Comparison of ENCODE assay signal across 8 cellular contexts in the genomic region with DNA sequence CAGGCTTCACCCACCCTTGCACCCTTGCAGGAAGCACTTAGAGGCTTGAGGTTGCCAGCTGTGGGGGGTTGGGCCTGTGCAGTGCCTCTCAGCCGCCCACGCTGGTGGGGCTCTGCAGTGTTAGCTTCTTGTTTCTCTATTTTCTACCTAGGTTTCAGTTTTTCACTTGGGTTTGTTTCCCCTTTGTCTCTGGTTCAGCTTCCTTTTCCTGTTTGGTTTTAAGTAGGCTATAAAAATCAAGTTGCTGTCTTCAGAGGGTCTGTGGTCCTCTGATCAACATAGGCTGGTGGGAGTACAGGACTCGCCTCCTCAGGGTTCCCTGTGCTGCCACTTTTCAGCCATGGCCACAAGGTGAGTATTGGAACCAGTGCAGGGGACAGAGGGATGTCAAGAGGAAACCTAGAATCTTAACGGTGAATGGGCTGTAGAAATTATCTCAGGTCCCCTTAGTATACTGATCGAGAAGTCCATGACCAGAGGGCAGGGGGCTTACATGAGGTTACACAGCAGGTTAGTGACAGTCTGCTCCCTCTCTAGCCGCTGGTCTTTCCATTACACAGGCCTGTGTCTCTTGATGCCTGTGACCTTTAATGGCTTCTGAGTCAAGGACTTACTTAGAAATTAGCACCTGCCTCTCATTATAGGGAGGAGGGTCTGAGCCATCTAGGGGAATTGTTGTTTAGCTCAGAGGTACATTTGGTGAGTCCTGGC. TPM values are rescaled to one million over a fixed set of nuclear protein-coding genes. Genes with fewer than 3 reads are reported as not detected.
DNase-seq lines count a peak whose midpoint lies in the region; ATAC-seq and TF ChIP-seq lines count a peak whose summit lies in the region.

A gene with protein sequence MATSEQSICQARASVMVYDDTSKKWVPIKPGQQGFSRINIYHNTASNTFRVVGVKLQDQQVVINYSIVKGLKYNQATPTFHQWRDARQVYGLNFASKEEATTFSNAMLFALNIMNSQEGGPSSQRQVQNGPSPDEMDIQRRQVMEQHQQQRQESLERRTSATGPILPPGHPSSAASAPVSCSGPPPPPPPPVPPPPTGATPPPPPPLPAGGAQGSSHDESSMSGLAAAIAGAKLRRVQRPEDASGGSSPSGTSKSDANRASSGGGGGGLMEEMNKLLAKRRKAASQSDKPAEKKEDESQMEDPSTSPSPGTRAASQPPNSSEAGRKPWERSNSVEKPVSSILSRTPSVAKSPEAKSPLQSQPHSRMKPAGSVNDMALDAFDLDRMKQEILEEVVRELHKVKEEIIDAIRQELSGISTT (plus strand): TSS at position 262 of the 711 bp plus-strand sequence. CDS start 79 bp downstream, at position 341.

- H4K20me1 ChIP-seq in KMS-11 (ENCODE audit: insufficient read depth) = no peaks in the 10 kb centered on the region

- peak; percentile 54 to 81 (median 76) for DNase-seq in CD4-positive, alpha-beta T cell
- DNase-seq in activated CD4-positive, alpha-beta memory T cell treated with anti-CD3 and anti-CD28 coated beads, Interleukin-2, amount 10 ng/mL, durations not matched to agents 7 days and 5 days = peak; percentile 84
- DNase-seq in progenitor cell of endocrine pancreas (ENCODE audit: low spot score, unreplicated experiment) = no peak
- DNase-seq in OCI-M2 (lab: John Stamatoyannopoulos, UW; ENCODE audit: unreplicated experiment) = no peak
- DNase-seq in GM19240 (ENCODE audit: insufficient read length, low spot score) = no peak

- H3K4me3 Mint-ChIP-seq in CD4-positive, alpha-beta T cell = peak within 1 kb of the TSS; percentile 95
- peak within 1 kb of the TSS; percentile 86 for H3K4me3 Mint-ChIP-seq in activated CD4-positive, alpha-beta memory T cell treated with anti-CD3 and anti-CD28 coated beads, Interleukin-2, amount 10 ng/mL, durations not matched to agents 7 days and 5 days
- H3K4me3 Mint-ChIP-seq in progenitor cell of endocrine pancreas (ENCODE audit: low read depth) = no peak within 1 kb of the TSS

- ATAC-seq in CD4-positive, alpha-beta T cell (ENCODE audit: poor library complexity) = peak; percentile 32
- peak; percentile 42 for ATAC-seq in GM21381 (IDR thresholded peaks at IDR 0.05; ENCODE audit: unreplicated experiment)

- peak within 1 kb of the TSS; percentile 98 for H3K27ac Mint-ChIP-seq in CD4-positive, alpha-beta T cell
- H3K27ac Mint-ChIP-seq in activated CD4-positive, alpha-beta memory T cell treated with anti-CD3 and anti-CD28 coated beads, Interleukin-2, amount 10 ng/mL, durations not matched to agents 7 days and 5 days = peak within 1 kb of the TSS; percentile 97
- H3K27ac Mint-ChIP-seq in progenitor cell of endocrine pancreas = no peak within 1 kb of the TSS

- no peak within 1 kb of the TSS for H3K4me3 ChIP-seq in KMS-11 (IDR thresholded peaks at IDR 0.05; ENCODE audit: insufficient read depth, low read depth, low read length)
- peak within 1 kb of the TSS; percentile 18 to 24 for H3K4me3 ChIP-seq in esophagus (ENCODE audit: low read depth in 1 of 2, low read length in 2 of 2)

- POLR2A ChIA-PET in CD4-positive, alpha-beta T cell (lab: Charles Lee) = interaction anchor here (0.6 to 49.3 kb wide), 22 partner anchors 3 to 1758 kb away, joined by 3 to 1638 read pairs (median 4); a partner anchor contains a TSS
- POLR2A ChIA-PET in activated CD4-positive, alpha-beta memory T cell treated with anti-CD3 and anti-CD28 coated beads, Interleukin-2, amount 10 ng/mL, durations not matched to agents 7 days and 5 days (lab: Charles Lee) = interaction anchor here (0.7 to 58.4 kb wide), 13 partner anchors 5 to 310 kb away, joined by 3 to 1586 read pairs (median 9); a partner anchor contains a TSS

- peak within 1 kb of the TSS; percentile 96 for H3K27ac ChIP-seq in CD4-positive, alpha-beta T cell (ENCODE audit: low read depth, low read length)
- H3K27ac ChIP-seq in KMS-11 (no peak within 1 kb of the TSS), esophagus (ENCODE audit: low read depth in 2 of 2, low read length in 1 of 2) (peak within 1 kb of the TSS; percentile 57 to 80)

- no peaks in the 10 kb centered on the region for H3K79me2 ChIP-seq in KMS-11 (ENCODE audit: insufficient read depth, low read depth)

- H3K36me3 ChIP-seq in KMS-11 (ENCODE audit: insufficient read depth) (no peaks in the 10 kb centered on the region), esophagus (ENCODE audit: control insufficient read depth in 2 of 2, insufficient read depth in 2 of 2, low read length in 1 of 2) (no peaks in the 10 kb centered on the region)

- H3K27me3 Mint-ChIP-seq in CD4-positive, alpha-beta T cell = no peaks in the 10 kb centered on the region
- H3K27me3 Mint-ChIP-seq in activated CD4-positive, alpha-beta memory T cell treated with anti-CD3 and anti-CD28 coated beads, Interleukin-2, amount 10 ng/mL, durations not matched to agents 7 days and 5 days = no peaks in the 10 kb centered on the region
- no peaks in the 10 kb centered on the region for H3K27me3 Mint-ChIP-seq in progenitor cell of endocrine pancreas

- TF ChIP-seq CTCF in CD4-positive, alpha-beta T cell (IDR thresholded peaks at IDR 0.05) = no peak
- TF ChIP-seq CTCF in KMS-11 (conservative IDR thresholded peaks at IDR 0.05; ENCODE audit: low read depth, low read length) = no peak
- no peak for TF ChIP-seq CTCF in progenitor cell of endocrine pancreas (IDR thresholded peaks at IDR 0.05; ENCODE audit: unreplicated experiment)

- WGBS in esophagus, 2 donors = 73 to 80% methylated on average over 6 of the region's 6 CpGs

- no peaks in the 10 kb centered on the region for H3K9me3 ChIP-seq in CD4-positive, alpha-beta T cell (ENCODE audit: control insufficient read depth, low read length)
- no peaks in the 10 kb centered on the region for H3K9me3 ChIP-seq in esophagus (ENCODE audit: control insufficient read depth in 2 of 2, insufficient read depth in 1 of 2, low read depth in 1 of 2, low read length in 1 of 2)

- H3K4me2 ChIP-seq in KMS-11 = peak within 1 kb of the TSS; percentile 11; the same call in 1 of the 2 replicates

- no peak within 1 kb of the TSS for H3K9ac ChIP-seq in KMS-11

- no peak within 1 kb of the TSS for H2AFZ ChIP-seq in KMS-11 (ENCODE audit: low read depth)

- H3K36me3 Mint-ChIP-seq in CD4-positive, alpha-beta T cell (ENCODE audit: low read depth) = peaks cover 51% of the 10 kb centered on the region
- peaks cover 44% of the 10 kb centered on the region for H3K36me3 Mint-ChIP-seq in activated CD4-positive, alpha-beta memory T cell treated with anti-CD3 and anti-CD28 coated beads, Interleukin-2, amount 10 ng/mL, durations not matched to agents 7 days and 5 days (ENCODE audit: low read depth)
- no peaks in the 10 kb centered on the region for H3K36me3 Mint-ChIP-seq in progenitor cell of endocrine pancreas (ENCODE audit: insufficient read depth)

- no peaks in the 10 kb centered on the region for H3K27me3 ChIP-seq in CD4-positive, alpha-beta T cell (ENCODE audit: control insufficient read depth, insufficient read depth, low read length)
- H3K27me3 ChIP-seq in KMS-11 (ENCODE audit: insufficient read depth, low read depth) = no peaks in the 10 kb centered on the region
- H3K27me3 ChIP-seq in esophagus (ENCODE audit: control insufficient read depth in 1 of 2, insufficient read depth in 2 of 2, low read length in 2 of 2) = no peaks in the 10 kb centered on the region

- H3K4me1 ChIP-seq in KMS-11 (ENCODE audit: low read depth, poor library complexity, severe bottlenecking) (peaks cover 20% of the 10 kb centered on the region), esophagus (ENCODE audit: control insufficient read depth in 2 of 2, insufficient read depth in 2 of 2, low read length in 1 of 2) (peaks cover 0 to 13% of the 10 kb centered on the region in 2 donors)

- H3K9me3 Mint-ChIP-seq in CD4-positive, alpha-beta T cell = no peaks in the 10 kb centered on the region
- H3K9me3 Mint-ChIP-seq in activated CD4-positive, alpha-beta memory T cell treated with anti-CD3 and anti-CD28 coated beads, Interleukin-2, amount 10 ng/mL, durations not matched to agents 7 days and 5 days = no peaks in the 10 kb centered on the region
- H3K9me3 Mint-ChIP-seq in progenitor cell of endocrine pancreas (ENCODE audit: low read depth) = no peaks in the 10 kb centered on the region

- peaks cover 90% of the 10 kb centered on the region for H3K4me1 Mint-ChIP-seq in CD4-positive, alpha-beta T cell (ENCODE audit: low read depth)
- H3K4me1 Mint-ChIP-seq in activated CD4-positive, alpha-beta memory T cell treated with anti-CD3 and anti-CD28 coated beads, Interleukin-2, amount 10 ng/mL, durations not matched to agents 7 days and 5 days = peaks cover 52% of the 10 kb centered on the region
- H3K4me1 Mint-ChIP-seq in progenitor cell of endocrine pancreas (ENCODE audit: low read depth) = peaks cover 11% of the 10 kb centered on the region

- intact Hi-C loops in CD4-positive, alpha-beta T cell (cut with DNase I, micrococcal nuclease) = loop anchor here (5.0 kb wide), 3 partner anchors 172 to 803 kb away; a partner anchor contains a TSS

- CTCF ChIA-PET in CD4-positive, alpha-beta T cell (lab: Charles Lee) = interaction anchor here (0.7 to 31.7 kb wide), 5 partner anchors 9 to 128 kb away, joined by 4 to 1090 read pairs (median 6); no protein-coding TSS in a partner anchor
- CTCF ChIA-PET in activated CD4-positive, alpha-beta memory T cell treated with anti-CD3 and anti-CD28 coated beads, Interleukin-2, amount 10 ng/mL, durations not matched to agents 7 days and 5 days (lab: Charles Lee) = interaction anchor here (0.7 to 22.3 kb wide), 11 partner anchors 8 to 172 kb away, joined by 3 to 563 read pairs (median 5); no protein-coding TSS in a partner anchor

RNA-seq across cellular contexts. Expression of the gene that starts here (rescaled TPM):
- 100 to 1,000 TPM; 660 to 678 TPM for total RNA-seq in CD4-positive, alpha-beta T cell
- 100 to 1,000 TPM; 771 to 787 TPM for total RNA-seq in activated CD4-positive, alpha-beta memory T cell treated with anti-CD3 and anti-CD28 coated beads, Interleukin-2, amount 10 ng/mL, durations not matched to agents 7 days and 5 days
- polyA plus RNA-seq in esophagus = 10 to 100 TPM; 25.3 to 41.9 TPM
- 207 and 216 TPM in 2 replicates for total RNA-seq in progenitor cell of endocrine pancreas

Comparison
In these comparisons a context has a peak if more than half of its experiments do, and no peak if none do; other contexts are left out.
1. DNase-seq: peak in CD4-positive, alpha-beta T cell (10 of 10) and activated CD4-positive, alpha-beta memory T cell treated with anti-CD3 and anti-CD28 coated beads, Interleukin-2, amount 10 ng/mL, durations not matched to agents 7 days and 5 days (single experiment); none in progenitor cell of endocrine pancreas (single experiment), OCI-M2 (single experiment) and GM19240 (single experiment).